In the genomic region with DNA sequence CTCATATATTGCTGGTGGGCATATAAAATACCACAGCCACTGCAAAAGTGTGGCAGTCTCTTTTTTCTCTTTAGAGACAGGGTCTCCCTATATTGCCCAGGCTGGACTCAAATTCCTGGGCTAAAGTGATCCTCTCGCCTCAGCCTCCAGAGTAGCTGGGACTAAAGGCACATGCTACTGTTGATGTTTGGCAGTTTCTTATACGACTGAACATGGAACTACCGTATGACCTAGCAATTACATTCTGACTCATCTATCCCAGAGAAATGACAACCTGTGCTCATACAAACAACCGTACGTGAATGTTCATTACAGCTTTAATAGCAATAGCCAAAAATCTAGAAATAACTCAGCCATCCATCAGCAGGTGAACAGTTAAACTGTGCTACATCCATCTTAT, we compare ENCODE assay signal across 29 cellular contexts.
"Had no signal": no experiment of that assay in that cellular context is flagged by ENCODE, and none has a peak within 500 bp of the region (broad histone marks: within the 10 kb centered on the region; RNA-seq: fewer than 3 reads in every experiment).

No MANE protein-coding gene starts in this region.

- FAIRE-seq: colon had no signal

- H3K36me3 ChIP-seq: ascending aorta, breast epithelium, cardiac muscle cell, esophagus squamous epithelium, gastroesophageal sphincter, heart right ventricle, WERI-Rb-1 had no signal

- H3K27me3 ChIP-seq: ascending aorta, cardiac muscle cell, hepatocyte had no signal

- H3K36me3 Mint-ChIP-seq: activated naive CD4-positive, alpha-beta T cell treated with anti-CD3 and anti-CD28 coated beads, Interleukin-2, amount 50 U/mL, for 72 hours; activated naive CD8-positive, alpha-beta T cell treated with anti-CD3 and anti-CD28 coated beads, Interleukin-2, amount 10 ng/mL, durations not matched to agents 7 days and 5 days; brain had no signal

- DNase-seq: activated B cell treated with CpG ODN at 0.5 μM for 24 hours; activated CD4-positive, alpha-beta memory T cell treated with anti-CD3 and anti-CD28 coated beads, Interleukin-2, amount 10 ng/mL, durations not matched to agents 7 days and 5 days; activated CD4-positive, alpha-beta T cell treated with anti-CD3 and anti-CD28 coated beads, Interleukin-2, amount 10 ng/mL, durations not matched to agents 24 days and 14 days; activated gamma-delta T cell treated with Interleukin-2 at 50 U/mL for 16 hours; activated naive CD4-positive, alpha-beta T cell treated with anti-CD3 and anti-CD28 coated beads for 36 hours; activated naive CD8-positive, alpha-beta T cell treated with anti-CD3 and anti-CD28 coated beads, Interleukin-2, amount 10 ng/mL, durations not matched to agents 7 days and 5 days; activated T-cell treated with anti-CD3 and anti-CD28 coated beads, Interleukin-2, amount 50 U/mL, for 24 hours; cortex of kidney; dermis blood vessel endothelial cell; effector CD4-positive, alpha-beta T cell; effector memory CD8-positive, alpha-beta T cell; esophagus squamous epithelium; foreskin melanocyte; heart right ventricle; T-helper 17 cell; T1000; WERI-Rb-1 had no signal

- H3K4me3 Mint-ChIP-seq: activated B cell treated with CpG ODN at 0.5 μM for 24 hours; activated CD4-positive, alpha-beta memory T cell treated with anti-CD3 and anti-CD28 coated beads, Interleukin-2, amount 10 ng/mL, durations not matched to agents 7 days and 5 days; activated CD4-positive, alpha-beta T cell treated with anti-CD3 and anti-CD28 coated beads, Interleukin-2, amount 10 ng/mL, durations not matched to agents 24 days and 14 days; activated naive CD4-positive, alpha-beta T cell treated with anti-CD3 and anti-CD28 coated beads for 36 hours; activated naive CD8-positive, alpha-beta T cell treated with anti-CD3 and anti-CD28 coated beads, Interleukin-2, amount 10 ng/mL, durations not matched to agents 7 days and 5 days; activated T-cell treated with anti-CD3 and anti-CD28 coated beads, Interleukin-2, amount 50 U/mL, for 24 hours; brain; central memory CD8-positive, alpha-beta T cell; effector memory CD8-positive, alpha-beta T cell; T-helper 17 cell; T-helper 2 cell treated with Interferon-gamma antibody and Interleukin-4, amounts not matched to agents 5 μg/mL and 100 μg/mL, for 36 hours had no signal

- H3K9me3 Mint-ChIP-seq: activated naive CD4-positive, alpha-beta T cell treated with anti-CD3 and anti-CD28 coated beads for 36 hours; activated naive CD4-positive, alpha-beta T cell treated with anti-CD3 and anti-CD28 coated beads, Interleukin-2, amount 50 U/mL, for 72 hours; activated naive CD8-positive, alpha-beta T cell treated with anti-CD3 and anti-CD28 coated beads, Interleukin-2, amount 10 ng/mL, durations not matched to agents 7 days and 5 days; central memory CD8-positive, alpha-beta T cell had no signal

- H3K4me2 ChIP-seq: hepatocyte had no signal

- H2AFZ ChIP-seq: hepatocyte had no signal

- H3K4me1 Mint-ChIP-seq: activated B cell treated with CpG ODN at 0.5 μM for 24 hours; activated CD4-positive, alpha-beta T cell treated with anti-CD3 and anti-CD28 coated beads, Interleukin-2, amount 10 ng/mL, durations not matched to agents 24 days and 14 days; brain; central memory CD8-positive, alpha-beta T cell had no signal

- H3K9me3 ChIP-seq: ascending aorta, breast epithelium, esophagus squamous epithelium had no signal

- ATAC-seq: activated CD4-positive, CD25-positive, alpha-beta regulatory T cell treated with anti-CD3 and anti-CD28 coated beads, Interleukin-2, amount 50 U/mL, for 24 hours; effector memory CD8-positive, alpha-beta T cell; gastroesophageal sphincter; heart right ventricle; T-helper 17 cell had no signal

- H3K4me1 ChIP-seq: ascending aorta, breast epithelium, esophagus squamous epithelium, gastroesophageal sphincter, heart right ventricle had no signal

- H3K27ac ChIP-seq: ascending aorta, breast epithelium, cardiac muscle cell, esophagus squamous epithelium, gastroesophageal sphincter, heart right ventricle, hepatocyte, WERI-Rb-1 had no signal

- H3K27ac Mint-ChIP-seq: activated B cell treated with CpG ODN at 0.5 μM for 24 hours; activated CD4-positive, alpha-beta memory T cell treated with anti-CD3 and anti-CD28 coated beads, Interleukin-2, amount 10 ng/mL, durations not matched to agents 7 days and 5 days; activated CD4-positive, alpha-beta T cell treated with anti-CD3 and anti-CD28 coated beads, Interleukin-2, amount 10 ng/mL, durations not matched to agents 24 days and 14 days; activated naive CD4-positive, alpha-beta T cell treated with anti-CD3 and anti-CD28 coated beads for 36 hours; activated naive CD4-positive, alpha-beta T cell treated with anti-CD3 and anti-CD28 coated beads, Interleukin-2, amount 50 U/mL, for 72 hours; activated naive CD8-positive, alpha-beta T cell treated with anti-CD3 and anti-CD28 coated beads, Interleukin-2, amount 10 ng/mL, durations not matched to agents 7 days and 5 days; activated T-cell treated with anti-CD3 and anti-CD28 coated beads, Interleukin-2, amount 50 U/mL, for 24 hours; activated T-helper 2 cell treated with anti-CD3 and anti-CD28 coated beads, Interferon-gamma antibody, Interleukin-2, Interleukin-4, amounts not matched to agents 10 μg/mL and 5 μg/mL and 100 μg/mL, durations not matched to agents 14 hours and 24 hours and 36 hours; brain; T-helper 17 cell; T-helper 2 cell treated with Interferon-gamma antibody and Interleukin-4, amounts not matched to agents 5 μg/mL and 100 μg/mL, for 36 hours had no signal

- H3K79me2 ChIP-seq: hepatocyte had no signal

- H3K4me3 ChIP-seq: ascending aorta, breast epithelium, cardiac muscle cell, esophagus squamous epithelium, gastroesophageal sphincter, heart right ventricle, hepatocyte had no signal
